In genomic region chr3:179676081-179676480, GRCh38 we compare ENCODE assay signal across 28 cellular contexts.
"Had no signal": no experiment of that assay in that cellular context is flagged by ENCODE, and none has a peak within 500 bp of the region (broad histone marks: within the 10 kb centered on the region; RNA-seq: fewer than 3 reads in every experiment).

No MANE protein-coding gene starts in this region.

- H3K9me3 Mint-ChIP-seq: activated CD4-positive, alpha-beta memory T cell treated with anti-CD3 and anti-CD28 coated beads for 36 hours; activated CD4-positive, alpha-beta T cell treated with anti-CD3 and anti-CD28 coated beads, Interleukin-2, amount 10 ng/mL, durations not matched to agents 24 days and 14 days; activated T-helper 1 cell treated with anti-CD3 and anti-CD28 coated beads, Interleukin-12 subunit alpha, Interleukin-12 subunit beta, Interleukin-2, Interleukin-4 antibody, amounts not matched to agents 30 ng/mL and 10 ng/mL and 1 ng/mL, durations not matched to agents 14 hours and 24 hours and 36 hours; naive thymus-derived CD8-positive, alpha-beta T cell; stimulated activated effector memory CD8-positive, alpha-beta T cell treated with anti-CD3 and anti-CD28 coated beads, Interleukin-12 subunit alpha, Interleukin-12 subunit beta, amount 100 ng/mL, for 72 hours; stimulated activated naive CD8-positive, alpha-beta T cell treated with anti-CD3 and anti-CD28 coated beads, Interleukin-15, Interleukin-2, amounts not matched to agents 100 ng/mL and 50 ng/mL, for 24 hours had no signal

- H3K27me3 ChIP-seq: brain microvascular endothelial cell, heart right ventricle, upper lobe of left lung, vagina had no signal

- H3K36me3 Mint-ChIP-seq: activated CD4-positive, alpha-beta memory T cell treated with anti-CD3 and anti-CD28 coated beads for 36 hours; stimulated activated effector memory CD8-positive, alpha-beta T cell treated with anti-CD3 and anti-CD28 coated beads, Interleukin-12 subunit alpha, Interleukin-12 subunit beta, amount 100 ng/mL, for 72 hours had no signal

- H3K27ac ChIP-seq: brain microvascular endothelial cell, upper lobe of left lung, vagina, VCaP had no signal

- DNase-seq: activated CD4-positive, alpha-beta memory T cell treated with anti-CD3 and anti-CD28 coated beads for 36 hours; activated CD4-positive, alpha-beta T cell treated with anti-CD3 and anti-CD28 coated beads, Interleukin-2, amount 10 ng/mL, durations not matched to agents 24 days and 14 days; activated CD4-positive, CD25-positive, alpha-beta regulatory T cell treated with anti-CD3 and anti-CD28 coated beads, Interleukin-2, amount 50 U/mL, for 72 hours; activated CD8-positive, alpha-beta memory T cell treated with anti-CD3 and anti-CD28 coated beads, Interleukin-2, amount 50 U/mL, for 4 hours; activated effector memory CD4-positive, alpha-beta T cell treated with anti-CD3 and anti-CD28 coated beads, Interleukin-2, amount 50 U/mL, for 16 hours; activated naive CD4-positive, alpha-beta T cell treated with anti-CD3 and anti-CD28 coated beads, Interleukin-2, amount 50 U/mL, for 16 hours; activated T-cell treated with anti-CD3 and anti-CD28 coated beads, Interleukin-2, amount 50 U/mL, for 1 hour; amniotic stem cell; brain microvascular endothelial cell; central memory CD4-positive, alpha-beta T cell; foreskin fibroblast; heart right ventricle; kidney glomerular epithelial cell; left ventricle myocardium superior; mammary epithelial cell; midbrain; naive thymus-derived CD8-positive, alpha-beta T cell; retina; small intestine; stimulated activated CD4-positive, alpha-beta T cell treated with anti-CD3 and anti-CD28 coated beads, Interleukin-4, amount 100 ng/mL, for 24 hours; upper lobe of left lung had no signal

- H3K4me3 ChIP-seq: heart right ventricle, upper lobe of left lung, vagina had no signal

- H3K4me1 ChIP-seq: vagina had no signal

- H3K36me3 ChIP-seq: brain microvascular endothelial cell, heart right ventricle, upper lobe of left lung, vagina had no signal

- ATAC-seq: esophagus mucosa; heart right ventricle; left ventricle myocardium superior; naive thymus-derived CD8-positive, alpha-beta T cell; sciatic nerve; stimulated activated effector memory CD8-positive, alpha-beta T cell treated with anti-CD3 and anti-CD28 coated beads, Interleukin-12 subunit alpha, Interleukin-12 subunit beta, amount 100 ng/mL, for 72 hours had no signal

- H3K27me3 Mint-ChIP-seq: activated CD4-positive, alpha-beta memory T cell treated with anti-CD3 and anti-CD28 coated beads for 36 hours; activated CD4-positive, alpha-beta T cell treated with anti-CD3 and anti-CD28 coated beads, Interleukin-2, amount 10 ng/mL, durations not matched to agents 24 days and 14 days; naive thymus-derived CD8-positive, alpha-beta T cell; stimulated activated naive CD8-positive, alpha-beta T cell treated with anti-CD3 and anti-CD28 coated beads, Interleukin-15, Interleukin-2, amounts not matched to agents 100 ng/mL and 50 ng/mL, for 24 hours had no signal

- H3K4me1 Mint-ChIP-seq: stimulated activated effector memory CD8-positive, alpha-beta T cell treated with anti-CD3 and anti-CD28 coated beads, Interleukin-12 subunit alpha, Interleukin-12 subunit beta, amount 100 ng/mL, for 72 hours had no signal

- H3K27ac Mint-ChIP-seq: activated CD4-positive, alpha-beta memory T cell treated with anti-CD3 and anti-CD28 coated beads for 36 hours; activated CD4-positive, alpha-beta T cell treated with anti-CD3 and anti-CD28 coated beads, Interleukin-2, amount 10 ng/mL, durations not matched to agents 24 days and 14 days; activated T-helper 1 cell treated with anti-CD3 and anti-CD28 coated beads, Interleukin-12 subunit alpha, Interleukin-12 subunit beta, Interleukin-2, Interleukin-4 antibody, amounts not matched to agents 30 ng/mL and 10 ng/mL and 1 ng/mL, durations not matched to agents 14 hours and 24 hours and 36 hours; naive thymus-derived CD8-positive, alpha-beta T cell; stimulated activated effector memory CD8-positive, alpha-beta T cell treated with anti-CD3 and anti-CD28 coated beads, Interleukin-12 subunit alpha, Interleukin-12 subunit beta, amount 100 ng/mL, for 72 hours; stimulated activated naive CD8-positive, alpha-beta T cell treated with anti-CD3 and anti-CD28 coated beads, Interleukin-15, Interleukin-2, amounts not matched to agents 100 ng/mL and 50 ng/mL, for 24 hours had no signal

- H3K9me3 ChIP-seq: heart right ventricle, upper lobe of left lung, vagina had no signal

- H3K4me3 Mint-ChIP-seq: activated CD4-positive, alpha-beta memory T cell treated with anti-CD3 and anti-CD28 coated beads for 36 hours; activated CD4-positive, alpha-beta T cell treated with anti-CD3 and anti-CD28 coated beads, Interleukin-2, amount 10 ng/mL, durations not matched to agents 24 days and 14 days; activated T-helper 1 cell treated with anti-CD3 and anti-CD28 coated beads, Interleukin-12 subunit alpha, Interleukin-12 subunit beta, Interleukin-2, Interleukin-4 antibody, amounts not matched to agents 30 ng/mL and 10 ng/mL and 1 ng/mL, durations not matched to agents 14 hours and 24 hours and 36 hours; naive thymus-derived CD8-positive, alpha-beta T cell; stimulated activated effector memory CD8-positive, alpha-beta T cell treated with anti-CD3 and anti-CD28 coated beads, Interleukin-12 subunit alpha, Interleukin-12 subunit beta, amount 100 ng/mL, for 72 hours; stimulated activated naive CD8-positive, alpha-beta T cell treated with anti-CD3 and anti-CD28 coated beads, Interleukin-15, Interleukin-2, amounts not matched to agents 100 ng/mL and 50 ng/mL, for 24 hours had no signal
